In genomic region chr4:105088110-105088879, GRCh38 we compare ENCODE assay signal across 8 cellular contexts. TPM values are rescaled to one million over a fixed set of nuclear protein-coding genes. Genes with fewer than 3 reads are reported as not detected.
DNase-seq lines count a peak whose midpoint lies in the region; ATAC-seq, FAIRE-seq and TF ChIP-seq lines count a peak whose summit lies in the region.

No MANE protein-coding gene starts in this region.

- no peaks in the 10 kb centered on the region for H3K4me1 ChIP-seq in endothelial cell of umbilical vein (ENCODE audit: control insufficient read depth, extremely low read depth, insufficient read depth, low read length)

- H4K20me1 ChIP-seq in endothelial cell of umbilical vein (replicated peaks; ENCODE audit: control insufficient read depth, extremely low read depth, insufficient read depth, low read length) = no peaks in the 10 kb centered on the region
- no peaks in the 10 kb centered on the region for H4K20me1 ChIP-seq in neural cell (ENCODE audit: insufficient read depth)

- H3K9me1 ChIP-seq in endothelial cell of umbilical vein (replicated peaks; ENCODE audit: control insufficient read depth, extremely low read depth, insufficient read depth, low read length) = no peaks in the 10 kb centered on the region

- POLR2A ChIA-PET in endothelial cell of umbilical vein (lab: Charles Lee) = no interaction called here

- H3K27me3 ChIP-seq in endothelial cell of umbilical vein (ENCODE audit: control insufficient read depth in 2 of 2, insufficient read depth in 2 of 2, low read length in 2 of 2) (no peaks in the 10 kb centered on the region), neural cell (ENCODE audit: insufficient read depth, low read depth, low read length) (no peaks in the 10 kb centered on the region)

- no peaks in the 10 kb centered on the region for H3K9me2 ChIP-seq in neural cell (ENCODE audit: insufficient read depth, low read length)

- H3K4me3 ChIP-seq in endothelial cell of umbilical vein (replicated peaks in 1 of 3; ENCODE audit: insufficient read depth in 1 of 3, low read depth in 1 of 3, low read length in 3 of 3) = no peak overlapping the region
- H3K4me3 ChIP-seq in neural cell (ENCODE audit: low read length) = peak overlapping the region; percentile 13

- intact Hi-C loops in endothelial cell of umbilical vein (cut with micrococcal nuclease) = no loop called here

- H3K36me3 ChIP-seq in endothelial cell of umbilical vein (ENCODE audit: control insufficient read depth in 2 of 2, extremely low read depth in 1 of 2, insufficient read depth in 2 of 2, low read length in 2 of 2) (no peaks in the 10 kb centered on the region), neural cell (ENCODE audit: insufficient read depth, low read length) (no peaks in the 10 kb centered on the region)

- H2AFZ ChIP-seq in endothelial cell of umbilical vein (ENCODE audit: low read depth, low read length) = no peak overlapping the region
- no peak overlapping the region for H2AFZ ChIP-seq in neural cell (ENCODE audit: low read depth, low read length)

- no peak overlapping the region for H3K9ac ChIP-seq in endothelial cell of umbilical vein (replicated peaks; ENCODE audit: extremely low read depth, insufficient read depth, low read length)
- H3K9ac ChIP-seq in neural cell (ENCODE audit: low read length) = no peak overlapping the region

- DNase-seq in DMS 273 treated with DMSO at 0.1 percent for 48 hours (lab: John Stamatoyannopoulos, UW) = peak; percentile 90
- peak; percentile 19 for DNase-seq in NCI-H460 (ENCODE audit: extremely low read depth, low read depth)
- peak; percentile 74 for DNase-seq in endothelial cell of umbilical vein (ENCODE audit: low read depth, low spot score)
- DNase-seq in NCI-H1417 (lab: John Stamatoyannopoulos, UW) = no peak
- no peak for DNase-seq in activated CD4-positive, alpha-beta T cell treated with anti-CD3 and anti-CD28 coated beads for 4 hours
- DNase-seq in activated effector memory CD4-positive, alpha-beta T cell treated with anti-CD3 and anti-CD28 coated beads, Interleukin-2, amount 50 U/mL, for 16 hours = no peak

- H3F3A ChIP-seq in neural cell (ENCODE audit: insufficient read depth, low read length, poor library complexity, severe bottlenecking) = no peaks in the 10 kb centered on the region

- no peak for FAIRE-seq in endothelial cell of umbilical vein (lab: Jason Lieb, UNC)

- CTCF ChIA-PET in endothelial cell of umbilical vein (lab: Charles Lee) = no interaction called here

- dilution Hi-C loops in endothelial cell of umbilical vein (cut with MboI; ENCODE audit: extremely low pct_ligation_motif_present, low sequenced_read_pairs) = no loop called here

- TF ChIP-seq CTCF in endothelial cell of umbilical vein (IDR thresholded peaks at IDR 0.05; ENCODE audit: extremely low read depth in 1 of 2, insufficient read depth in 1 of 2, low read depth in 1 of 2, low read length in 2 of 2) (no peak), neural cell (IDR thresholded peaks at IDR 0.05; ENCODE audit: poor library complexity, severe bottlenecking) (no peak)

- no peaks in the 10 kb centered on the region for H3K9me3 ChIP-seq in endothelial cell of umbilical vein (replicated peaks; ENCODE audit: control insufficient read depth, insufficient read depth, low read length)
- H3K9me3 ChIP-seq in neural cell (ENCODE audit: low read length) = no peaks in the 10 kb centered on the region

- no peak for TF ChIP-seq EP300 in neural cell (conservative IDR thresholded peaks at IDR 0.05; ENCODE audit: poor library complexity, severe bottlenecking)

- TF ChIP-seq RAD21 in neural cell (conservative IDR thresholded peaks at IDR 0.05) = no peak

- ATAC-seq in GM21515 (IDR thresholded peaks at IDR 0.05; ENCODE audit: unreplicated experiment) = no peak

- H3K4me2 ChIP-seq in endothelial cell of umbilical vein (ENCODE audit: insufficient read depth, low read length) = no peak overlapping the region
- H3K4me2 ChIP-seq in neural cell (ENCODE audit: low read length) = no peak overlapping the region

- no TSS peak for BruUV-seq in endothelial cell of umbilical vein (replicated peaks; lab: Mats Ljungman, UMichigan)

- H3K79me2 ChIP-seq in endothelial cell of umbilical vein (ENCODE audit: control insufficient read depth, insufficient read depth, low read length) = no peaks in the 10 kb centered on the region
- H3K79me2 ChIP-seq in neural cell (replicated peaks; ENCODE audit: insufficient read depth, low read length) = no peaks in the 10 kb centered on the region

- H3K27ac ChIP-seq in endothelial cell of umbilical vein (ENCODE audit: insufficient read depth, low read depth, low read length) = no peak overlapping the region
- no peak overlapping the region for H3K27ac ChIP-seq in neural cell (ENCODE audit: low read length)

- TF ChIP-seq POLR2A in endothelial cell of umbilical vein (IDR thresholded peaks at IDR 0.05; ENCODE audit: low read depth, low read length) = no peak

TF ChIP-seq in endothelial cell of umbilical vein, 7 proteins besides CTCF, POLR2A, EP300 and RAD21:
- TF ChIP-seq FOS (IDR thresholded peaks at IDR 0.05; ENCODE audit: borderline replicate concordance, insufficient read depth, low read length) (peak; percentile 54), GATA2 (IDR thresholded peaks at IDR 0.05; ENCODE audit: insufficient read depth, insufficient read length, low read depth, low read length) (peak; percentile 72), EZH2 (IDR thresholded peaks at IDR 0.05; ENCODE audit: borderline replicate concordance, low read depth, low read length, severe bottlenecking) (no peak)
TF ChIP-seq in endothelial cell of umbilical vein: peak in this region for 2.

TF ChIP-seq in neural cell, 6 proteins besides CTCF, POLR2A, EP300 and RAD21:
- no peak for TF ChIP-seq SMC3 (conservative IDR thresholded peaks at IDR 0.05; ENCODE audit: poor library complexity)
- TF ChIP-seq REST (IDR thresholded peaks at IDR 0.05; ENCODE audit: borderline replicate concordance) = peak; percentile 95
- peak; percentile 31 for TF ChIP-seq POLR2AphosphoS5 (IDR thresholded peaks at IDR 0.05)

RNA-seq across cellular contexts. Expression of gene TET2, which starts 58.4 kb away (rescaled TPM):
- total RNA-seq in NCI-H460 (2014; rRNA removed; shearing (Covaris generic)) = 8.7 and 9.9 TPM in 2 replicates
- polyA plus RNA-seq in NCI-H460 (2014; cell fraction: nucleus; rRNA removed) = 2.7 and 4.6 TPM in 2 replicates
- total RNA-seq in endothelial cell of umbilical vein = 17.5 and 19.8 TPM in 2 replicates
- polyA plus RNA-seq in endothelial cell of umbilical vein = 4.7 and 4.8 TPM in 2 replicates
- 5.1 and 5.3 TPM in 2 replicates for polyA plus RNA-seq in endothelial cell of umbilical vein (2011; cell fraction: cytosol; rRNA removed)
- 24.8 and 26.3 TPM in 2 replicates for polyA plus RNA-seq in endothelial cell of umbilical vein (2011; cell fraction: nucleus; rRNA removed)
- 5.3 and 7.7 TPM in 2 replicates for polyA plus RNA-seq in endothelial cell of umbilical vein (2012)
- 28.4 and 40.4 TPM in 2 replicates for polyA minus RNA-seq in endothelial cell of umbilical vein
- 7.4 TPM for polyA minus RNA-seq in endothelial cell of umbilical vein (2011; cell fraction: cytosol; rRNA and poly(A)+ RNA removed)
- polyA minus RNA-seq in endothelial cell of umbilical vein (2011; cell fraction: nucleus; rRNA and poly(A)+ RNA removed) = 96.0 and 115 TPM in 2 replicates
- polyA plus RNA-seq in neural cell = 27.1 TPM in 2 replicates
- polyA minus RNA-seq in neural cell = 132 and 160 TPM in 2 replicates

Comparison
In these comparisons a context has a peak if more than half of its experiments do, and no peak if none do; other contexts are left out.
1. DNase-seq: peak in DMS 273 treated with DMSO at 0.1 percent for 48 hours (single experiment), NCI-H460 (single experiment) and endothelial cell of umbilical vein (single experiment); none in NCI-H1417 (0 of 3), activated CD4-positive, alpha-beta T cell treated with anti-CD3 and anti-CD28 coated beads for 4 hours (0 of 2) and activated effector memory CD4-positive, alpha-beta T cell treated with anti-CD3 and anti-CD28 coated beads, Interleukin-2, amount 50 U/mL, for 16 hours (single experiment).